ENCODE assay signal across 12 cellular contexts in genomic region chr14:100532916-100533630, GRCh38. TPM values are rescaled to one million over a fixed set of nuclear protein-coding genes. Genes with fewer than 3 reads are reported as not detected.
DNase-seq lines count a peak whose midpoint lies in the region; ATAC-seq, FAIRE-seq and TF ChIP-seq lines count a peak whose summit lies in the region.
"Had no signal": no experiment of that assay in that cellular context is flagged by ENCODE, and none has a peak within 500 bp of the region (broad histone marks: within the 10 kb centered on the region; RNA-seq: fewer than 3 reads in every experiment).

No MANE protein-coding gene starts in this region.

- H3K4me2 ChIP-seq in MM.1S (ENCODE audit: low read depth, low read length) = no peak overlapping the region

- H3K79me2 ChIP-seq in MM.1S (ENCODE audit: low read length) = no peaks in the 10 kb centered on the region

- H3F3A ChIP-seq in MM.1S (ENCODE audit: insufficient read depth, low read length) = no peaks in the 10 kb centered on the region

- H3K27ac ChIP-seq in lung (ENCODE audit: low read depth in 1 of 2, low read length in 1 of 2) = no peak overlapping the region
- H3K27ac ChIP-seq in MM.1S (ENCODE audit: low read length) = no peak overlapping the region

- H3K9me2 ChIP-seq in MM.1S (replicated peaks; ENCODE audit: insufficient read depth, low read length) = no peaks in the 10 kb centered on the region

- H2AFZ ChIP-seq in MM.1S (ENCODE audit: low read length) = no peak overlapping the region

- ATAC-seq in lung (ENCODE audit: insufficient read depth, low FRiP score) (no peak), GM21576 (IDR thresholded peaks at IDR 0.05; ENCODE audit: unreplicated experiment) (no peak)
- ATAC-seq: stimulated activated effector memory CD8-positive, alpha-beta T cell treated with anti-CD3 and anti-CD28 coated beads, Interleukin-12 subunit alpha, Interleukin-12 subunit beta, amount 100 ng/mL, for 72 hours had no signal

- no peak for TF ChIP-seq CTCF in lung (IDR thresholded peaks at IDR 0.05; ENCODE audit: control extremely low read depth, extremely low read depth)
- TF ChIP-seq CTCF in MM.1S (IDR thresholded peaks at IDR 0.05; ENCODE audit: low read length) = no peak

- H3K36me3 ChIP-seq in lung (ENCODE audit: control insufficient read depth in 2 of 2, insufficient read depth in 2 of 2, low read length in 2 of 2) (peaks cover 3 to 18% of the 10 kb centered on the region in 2 donors), MM.1S (replicated peaks; ENCODE audit: insufficient read depth, low read length) (no peaks in the 10 kb centered on the region)

- peak; percentile 16 for FAIRE-seq in HTR-8/SVneo (lab: Jason Lieb, UNC)

- H3K27me3 ChIP-seq in lung (ENCODE audit: control insufficient read depth, insufficient read depth) = no peaks in the 10 kb centered on the region
- H3K27me3 ChIP-seq in MM.1S (replicated peaks; ENCODE audit: insufficient read depth, low read length) = no peaks in the 10 kb centered on the region

- H3K4me1 ChIP-seq in lung (ENCODE audit: control insufficient read depth in 2 of 2, insufficient read depth in 2 of 2, low read length in 2 of 2) = peaks cover 0 to 2% of the 10 kb centered on the region in 2 donors
- H3K4me1 ChIP-seq in MM.1S (ENCODE audit: low read length) = no peaks in the 10 kb centered on the region

- H3K4me3 ChIP-seq in lung (no peak overlapping the region), MM.1S (ENCODE audit: low read length) (no peak overlapping the region)

- no peak overlapping the region for H3K9ac ChIP-seq in MM.1S (ENCODE audit: low read length)

- 35 to 55% methylated on average over 10 of the region's 10 CpGs for WGBS in lung, 2 donors

- H3K9me3 ChIP-seq in lung (ENCODE audit: control insufficient read depth in 2 of 2, insufficient read depth in 1 of 2, low read length in 1 of 2) = no peaks in the 10 kb centered on the region
- H3K9me3 ChIP-seq in MM.1S (replicated peaks; ENCODE audit: insufficient read depth, low read length) = no peaks in the 10 kb centered on the region

- H4K20me1 ChIP-seq in MM.1S (ENCODE audit: insufficient read depth, low read length) = no peaks in the 10 kb centered on the region

- DNase-seq in AG20443 (ENCODE audit: low spot score) = peak; percentile 62
- DNase-seq in HTR-8/SVneo (ENCODE audit: insufficient read length, low spot score) = no peak
- peak; percentile 81 for DNase-seq in astrocyte of the hippocampus (ENCODE audit: low read depth, low spot score)
- DNase-seq in lung (ENCODE audit: low spot score) = peak; percentile 27
- no peak for DNase-seq in Ammon's horn (ENCODE audit: low spot score)
- DNase-seq in MM.1S = no peak
- DNase-seq in nucleus accumbens (lab: John Stamatoyannopoulos, UW) = no peak
- DNase-seq: activated CD4-positive, CD25-positive, alpha-beta regulatory T cell treated with anti-CD3 and anti-CD28 coated beads, Interleukin-2, amount 50 U/mL, for 72 hours; DMS 273 treated with DMSO at 0.1 percent for 48 hours had no signal

RNA-seq across cellular contexts. Expression of gene BEGAIN, which starts 54.1 kb away (rescaled TPM):
- total RNA-seq in lung = 1 to 10 TPM; 1.3 to 1.6 TPM
- 1 to 10 TPM in 1 of 2 donors, under 1 TPM in 1; 0.27 to 1.3 TPM for polyA plus RNA-seq in lung
- polyA plus RNA-seq: immature natural killer cell had no signal

Comparison
In these comparisons a context has a peak if more than half of its experiments do, and no peak if none do; other contexts are left out.
1. DNase-seq: peak in AG20443 (single experiment), astrocyte of the hippocampus (single experiment) and lung (single experiment); none in HTR-8/SVneo (single experiment), Ammon's horn (single experiment), MM.1S (single experiment) and nucleus accumbens (0 of 56).